ENCODE assay signal across 1 cellular context in the genomic region with DNA sequence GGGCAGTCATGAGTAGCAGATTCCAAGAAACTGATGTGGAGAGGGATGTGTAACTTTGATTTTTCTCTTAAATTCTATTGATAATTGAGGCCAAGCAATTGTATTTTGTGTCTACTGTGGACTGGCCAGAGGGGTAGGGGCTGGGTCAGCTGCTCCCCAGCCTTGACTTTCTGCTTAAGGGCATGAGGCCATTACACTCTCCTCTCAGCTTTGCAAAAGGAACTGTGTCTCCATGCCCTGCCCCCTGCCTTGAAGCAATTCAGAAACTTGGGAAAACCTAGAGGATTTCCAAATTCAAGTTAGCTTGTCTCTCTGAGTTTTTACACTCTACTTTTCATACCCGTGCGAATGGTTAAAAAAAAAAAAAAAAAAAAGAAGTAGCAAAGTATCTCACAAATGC.
TF ChIP-seq lines count a peak whose summit lies in the region.

No MANE protein-coding gene starts in this region.

TF ChIP-seq in GM23338, 12 proteins besides CTCF, POLR2A, EP300 and RAD21 (continued from another document):
- TF ChIP-seq, protein P1, sequence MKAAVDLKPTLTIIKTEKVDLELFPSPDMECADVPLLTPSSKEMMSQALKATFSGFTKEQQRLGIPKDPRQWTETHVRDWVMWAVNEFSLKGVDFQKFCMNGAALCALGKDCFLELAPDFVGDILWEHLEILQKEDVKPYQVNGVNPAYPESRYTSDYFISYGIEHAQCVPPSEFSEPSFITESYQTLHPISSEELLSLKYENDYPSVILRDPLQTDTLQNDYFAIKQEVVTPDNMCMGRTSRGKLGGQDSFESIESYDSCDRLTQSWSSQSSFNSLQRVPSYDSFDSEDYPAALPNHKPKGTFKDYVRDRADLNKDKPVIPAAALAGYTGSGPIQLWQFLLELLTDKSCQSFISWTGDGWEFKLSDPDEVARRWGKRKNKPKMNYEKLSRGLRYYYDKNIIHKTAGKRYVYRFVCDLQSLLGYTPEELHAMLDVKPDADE (IDR thresholded peaks at IDR 0.05), result no peak
- no peak for TF ChIP-seq ZNF331 (CRISPR knock-in tag; IDR thresholded peaks at IDR 0.05; ENCODE audit: low read depth)
TF ChIP-seq in GM23338: peak in this region for 0.
